Comparison of ENCODE assay signal across 1 cellular context in genomic region chr2:109134741-109135571, GRCh38.
TF ChIP-seq lines count a peak whose summit lies in the region.

No MANE protein-coding gene starts in this region.

TF ChIP-seq in GM12878, 131 proteins besides CTCF, POLR2A, EP300 and RAD21:
- TF ChIP-seq RUNX3 (IDR thresholded peaks at IDR 0.05; ENCODE audit: low read length), result peak; percentile 73
- no peak for TF ChIP-seq ATF2 (IDR thresholded peaks at IDR 0.05; ENCODE audit: low read length)
- 0 out of 2 replicates have a peak, but pooled peaks have one; percentile 44 for TF ChIP-seq PKNOX1 (IDR thresholded peaks at IDR 0.05)
- TF ChIP-seq BHLHE40 (IDR thresholded peaks at IDR 0.05; ENCODE audit: borderline replicate concordance in 1 of 2, low read depth in 2 of 2, low read length in 1 of 2), result 0 out of 4 replicates have a peak, but pooled peaks of 1 of the 2 experiments have one; percentile 9
TF ChIP-seq in GM12878: peak in this region for 3.
